Comparison of ENCODE assay signal across 8 cellular contexts in the genomic region with DNA sequence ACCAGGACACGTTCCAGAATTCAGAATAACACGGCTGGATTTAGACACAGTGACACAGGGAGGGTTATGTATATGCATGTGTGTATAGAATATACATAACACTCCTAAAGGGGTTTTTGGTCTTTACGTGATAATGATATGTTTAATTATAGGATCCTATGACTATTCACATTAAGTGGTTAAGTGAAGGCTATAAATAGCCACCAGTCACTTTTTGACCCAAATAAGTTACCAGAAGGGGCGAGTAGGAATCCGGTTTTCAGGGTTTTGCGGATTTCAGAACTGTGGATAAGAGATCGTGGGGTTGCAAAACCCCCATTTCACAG. TPM values are rescaled to one million over a fixed set of nuclear protein-coding genes. Genes with fewer than 3 reads are reported as not detected.
DNase-seq lines count a peak whose midpoint lies in the region; ATAC-seq and TF ChIP-seq lines count a peak whose summit lies in the region.

No MANE protein-coding gene starts in this region.

- ATAC-seq in central memory CD8-positive, alpha-beta T cell (replicated peaks; ENCODE audit: extremely low read depth, poor library complexity, severe bottlenecking): no peak
- ATAC-seq in HG03521 (IDR thresholded peaks at IDR 0.05; ENCODE audit: unreplicated experiment) (no peak), HG02642 (IDR thresholded peaks at IDR 0.05; ENCODE audit: poor library complexity, unreplicated experiment) (no peak)

- no peaks in the 10 kb centered on the region for H3K9me3 ChIP-seq in HUES48 (ENCODE audit: control insufficient read depth, insufficient read depth, low read length)
- H3K9me3 ChIP-seq in neuronal stem cell (replicated peaks in 1 of 2; ENCODE audit: control insufficient read depth in 2 of 2, insufficient read depth in 1 of 2, low read depth in 1 of 2, low read length in 2 of 2): peaks cover 5 to 7% of the 10 kb centered on the region in 2 donors

- no peak overlapping the region for H4K91ac ChIP-seq in neuronal stem cell (ENCODE audit: low read depth, low read length, poor library complexity)

- peak overlapping the region; percentile 73 for H3K27ac Mint-ChIP-seq in central memory CD8-positive, alpha-beta T cell (ENCODE audit: low read depth)

- no peak overlapping the region for H2BK15ac ChIP-seq in neuronal stem cell (ENCODE audit: low read length)

- H2BK12ac ChIP-seq in neuronal stem cell (ENCODE audit: low read length): no peak overlapping the region

- no peak overlapping the region for H3K14ac ChIP-seq in neuronal stem cell (ENCODE audit: low read length)

- no CpG with 5 or more reads among the region's 7 CpGs for WGBS in neuronal stem cell (ENCODE audit: extremely low coverage in 2 of 2, insufficient read length in 2 of 2, insufficient replicate concordance in 1 of 2), 2 donors

- H3K9ac ChIP-seq in HUES48 (ENCODE audit: low read depth, low read length) (no peak overlapping the region), neuronal stem cell (ENCODE audit: low read depth, low read length, poor library complexity) (no peak overlapping the region)

- H4K8ac ChIP-seq in neuronal stem cell (ENCODE audit: low read depth, low read length): no peak overlapping the region

- no peaks in the 10 kb centered on the region for H3K9me3 Mint-ChIP-seq in central memory CD8-positive, alpha-beta T cell

- H3K23ac ChIP-seq in neuronal stem cell (ENCODE audit: low read depth, low read length, poor library complexity): no peak overlapping the region

- H2BK5ac ChIP-seq in neuronal stem cell (ENCODE audit: low read length): no peak overlapping the region

- no peak overlapping the region for H3K4ac ChIP-seq in neuronal stem cell (ENCODE audit: low read length)

- H3K4me3 Mint-ChIP-seq in central memory CD8-positive, alpha-beta T cell: peak overlapping the region; percentile 46

- H3K4me3 ChIP-seq in AG10803 (ENCODE audit: low read length) (peak overlapping the region; percentile 47), HUES48 (ENCODE audit: low read depth, low read length) (peak overlapping the region; percentile 48; the same call in 1 of the 2 replicates), neuronal stem cell (ENCODE audit: low read length in 2 of 2) (no peak overlapping the region)

- no peaks in the 10 kb centered on the region for H3K27me3 Mint-ChIP-seq in central memory CD8-positive, alpha-beta T cell

- H3K36me3 ChIP-seq in HUES48 (ENCODE audit: control insufficient read depth, insufficient read depth, low read length): peaks cover 6% of the 10 kb centered on the region; the same call in 1 of the 2 replicates
- no peaks in the 10 kb centered on the region for H3K36me3 ChIP-seq in neuronal stem cell (replicated peaks in 1 of 2; ENCODE audit: control insufficient read depth in 2 of 2, insufficient read depth in 2 of 2, low read length in 2 of 2)

- no peak overlapping the region for H2BK120ac ChIP-seq in neuronal stem cell (ENCODE audit: low read depth, low read length)

- H3K27me3 ChIP-seq in HUES48 (ENCODE audit: control insufficient read depth, insufficient read depth, low read length): peaks cover 25% of the 10 kb centered on the region
- peaks cover 0 to 25% (median 0%) of the 10 kb centered on the region in 3 experiments for H3K27me3 ChIP-seq in neuronal stem cell (ENCODE audit: control insufficient read depth in 3 of 3, insufficient read depth in 3 of 3, low read depth in 1 of 3, low read length in 3 of 3)

- no peak overlapping the region for H2AK5ac ChIP-seq in neuronal stem cell (ENCODE audit: low read depth, low read length)

- H3K27ac ChIP-seq in HUES48 (ENCODE audit: low read depth, low read length) (no peak overlapping the region), neuronal stem cell (replicated peaks; ENCODE audit: low read length) (no peak overlapping the region)

- H3K18ac ChIP-seq in neuronal stem cell (ENCODE audit: low read length): no peak overlapping the region

- no peak for TF ChIP-seq CTCF in AG10803 (conservative IDR thresholded peaks at IDR 0.05; ENCODE audit: low read length)

- H3K4me1 ChIP-seq in HUES48 (ENCODE audit: control insufficient read depth, insufficient read depth, low read length): no peaks in the 10 kb centered on the region
- H3K4me1 ChIP-seq in neuronal stem cell (ENCODE audit: control insufficient read depth in 2 of 2, insufficient read depth in 1 of 2, low read depth in 1 of 2, low read length in 2 of 2): peaks cover 0 to 3% of the 10 kb centered on the region in 2 donors

- no peaks in the 10 kb centered on the region for H3K79me1 ChIP-seq in neuronal stem cell (ENCODE audit: low read depth, low read length)

- peak overlapping the region; percentile 93 for H2AFZ ChIP-seq in neuronal stem cell (ENCODE audit: low read length)

- no peak overlapping the region for H3K4me2 ChIP-seq in neuronal stem cell (ENCODE audit: insufficient read depth, low read length, poor library complexity, severe bottlenecking)

- DNase-seq in AG10803 (ENCODE audit: low read depth) (no peak), neuronal stem cell (ENCODE audit: low spot score) (no peak), AG08396 (ENCODE audit: low spot score) (no peak), AML-193 (lab: John Stamatoyannopoulos, UW) (no peak)
- no peak for DNase-seq in central memory CD8-positive, alpha-beta T cell (ENCODE audit: low spot score in 2 of 2)

- H3K36me3 Mint-ChIP-seq in central memory CD8-positive, alpha-beta T cell (ENCODE audit: insufficient read depth): peaks cover 34% of the 10 kb centered on the region

- peaks cover 30% of the 10 kb centered on the region for H3K4me1 Mint-ChIP-seq in central memory CD8-positive, alpha-beta T cell

RNA-seq across cellular contexts. Expression of gene ANGPTL6, which starts 6.9 kb away (rescaled TPM):
- not detected for polyA plus RNA-seq in neuronal stem cell (2013, experiment 1 of 2)
- polyA plus RNA-seq in neuronal stem cell (2013, experiment 2 of 2): not detected

RNA-seq across cellular contexts. Expression of gene SHFL, which starts 9.5 kb away (rescaled TPM):
- polyA plus RNA-seq in neuronal stem cell (2013, experiment 1 of 2): 0.77 TPM
- polyA plus RNA-seq in neuronal stem cell (2013, experiment 2 of 2): 0.71 TPM

RNA-seq across cellular contexts. Expression of gene PPAN, which starts 10.6 kb away (rescaled TPM):
- polyA plus RNA-seq in neuronal stem cell (2013, experiment 1 of 2): 16.9 TPM
- polyA plus RNA-seq in neuronal stem cell (2013, experiment 2 of 2): 18.4 TPM

RNA-seq across cellular contexts. Expression of gene P2RY11, which starts 15.9 kb away (rescaled TPM):
- 4.2 TPM for polyA plus RNA-seq in neuronal stem cell (2013, experiment 1 of 2)
- polyA plus RNA-seq in neuronal stem cell (2013, experiment 2 of 2): 3.9 TPM

RNA-seq across cellular contexts. Expression of gene EIF3G, which starts 24.1 kb away (rescaled TPM):
- 165 TPM for polyA plus RNA-seq in neuronal stem cell (2013, experiment 1 of 2)
- polyA plus RNA-seq in neuronal stem cell (2013, experiment 2 of 2): 159 TPM

Comparison
In these comparisons a context has a peak if more than half of its experiments do, and no peak if none do; other contexts are left out.
1. H3K4me3 ChIP-seq: peak in AG10803 (single experiment) and HUES48 (single experiment); none in neuronal stem cell (0 of 2).